In the genomic region with DNA sequence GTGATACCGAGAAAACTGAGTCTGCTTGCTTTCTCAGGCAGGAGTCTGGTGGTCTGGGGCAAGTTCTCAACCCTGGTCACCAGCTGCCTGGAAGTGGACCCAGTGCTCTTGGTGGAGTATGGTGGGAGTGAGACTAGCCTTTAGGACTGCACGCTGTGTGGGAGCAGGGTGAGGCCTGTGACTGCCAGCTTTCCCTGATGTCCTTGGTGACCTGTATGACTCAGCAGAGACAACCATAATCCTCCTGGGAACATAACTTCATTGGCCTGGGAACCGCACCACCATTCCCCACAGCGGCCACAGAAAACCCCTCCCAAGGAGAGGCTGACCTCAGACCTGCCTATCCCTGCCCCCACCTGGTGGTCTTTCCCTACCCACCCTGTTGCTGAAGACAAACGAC, we compare ENCODE assay signal across 18 cellular contexts.
A peak's percentile ranks its signal among the peaks of the same experiment; 100 is the strongest.
DNase-seq lines count a peak whose midpoint lies in the region; ATAC-seq, FAIRE-seq and TF ChIP-seq lines count a peak whose summit lies in the region.
"Had no signal": no experiment of that assay in that cellular context is flagged by ENCODE, and none has a peak within 500 bp of the region (broad histone marks: within the 10 kb centered on the region; RNA-seq: fewer than 3 reads in every experiment).

No MANE protein-coding gene starts in this region.

- H3K4me3 Mint-ChIP-seq in endodermal cell: no peak overlapping the region
- H3K4me3 Mint-ChIP-seq in activated CD4-positive, alpha-beta T cell treated with anti-CD3 and anti-CD28 coated beads, Interleukin-2, amount 10 ng/mL, durations not matched to agents 7 days and 5 days: no peak overlapping the region
- H3K4me3 Mint-ChIP-seq: B cell; CD4-positive, alpha-beta memory T cell; GM23338; H9 had no signal

- no peaks in the 10 kb centered on the region for H3K27me3 ChIP-seq in endodermal cell (ENCODE audit: control insufficient read depth, insufficient read depth, low read length, poor library complexity, severe bottlenecking)

- H3K4me3 ChIP-seq in GM12865 (ENCODE audit: low read depth, low read length): no peak overlapping the region
- no peak overlapping the region for H3K4me3 ChIP-seq in endodermal cell (ENCODE audit: low read length)
- H3K4me3 ChIP-seq: GM23338 had no signal

- H3K27ac ChIP-seq in endodermal cell (ENCODE audit: low read depth, low read length): no peak overlapping the region
- H3K27ac ChIP-seq: C4-2B, KMS-11 had no signal

- peak overlapping the region; percentile 35 for H3K27ac Mint-ChIP-seq in endodermal cell
- no peak overlapping the region for H3K27ac Mint-ChIP-seq in activated CD4-positive, alpha-beta T cell treated with anti-CD3 and anti-CD28 coated beads, Interleukin-2, amount 10 ng/mL, durations not matched to agents 7 days and 5 days
- H3K27ac Mint-ChIP-seq: B cell; CD4-positive, alpha-beta memory T cell; GM23338 had no signal

- H3K36me3 Mint-ChIP-seq in endodermal cell (ENCODE audit: low read depth): no peaks in the 10 kb centered on the region
- no peaks in the 10 kb centered on the region for H3K36me3 Mint-ChIP-seq in activated CD4-positive, alpha-beta T cell treated with anti-CD3 and anti-CD28 coated beads, Interleukin-2, amount 10 ng/mL, durations not matched to agents 7 days and 5 days (ENCODE audit: low read depth)
- H3K36me3 Mint-ChIP-seq: CD4-positive, alpha-beta memory T cell had no signal

- H3K9ac ChIP-seq in endodermal cell (ENCODE audit: extremely low read depth, low read length, poor library complexity, severe bottlenecking): no peak overlapping the region
- H3K9ac ChIP-seq: KMS-11 had no signal

- TF ChIP-seq CTCF in GM12865 (IDR thresholded peaks at IDR 0.05; ENCODE audit: insufficient read depth, low read depth, low read length, missing control alignments) (no peak), endodermal cell (conservative IDR thresholded peaks at IDR 0.05) (no peak)

- FAIRE-seq in RCC 7860 (lab: Jason Lieb, UNC): peak; percentile 51
- FAIRE-seq: G401.6, HepG2, HTR-8/SVneo had no signal

- DNase-seq in GM12865 (ENCODE audit: low read depth) (peak; percentile 1), RCC 7860 (ENCODE audit: low spot score) (peak; percentile 24), endodermal cell (peak; percentile 53), middle frontal gyrus (ENCODE audit: extremely low spot score, low spot score) (no peak), NCI-H2227 (lab: John Stamatoyannopoulos, UW; ENCODE audit: unreplicated experiment) (no peak)
- DNase-seq in activated CD4-positive, alpha-beta T cell treated with anti-CD3 and anti-CD28 coated beads, Interleukin-2, amount 10 ng/mL, durations not matched to agents 7 days and 5 days: no peak
- DNase-seq: CD4-positive, alpha-beta memory T cell; DMS79; EL; H9 had no signal

- CTCF ChIA-PET in activated CD4-positive, alpha-beta T cell treated with anti-CD3 and anti-CD28 coated beads, Interleukin-2, amount 10 ng/mL, durations not matched to agents 7 days and 5 days (lab: Charles Lee): no interaction called here

- no peaks in the 10 kb centered on the region for H3K36me3 ChIP-seq in endodermal cell (ENCODE audit: control insufficient read depth, insufficient read depth, low read length)

- no peaks in the 10 kb centered on the region for H3K4me1 Mint-ChIP-seq in endodermal cell
- no peaks in the 10 kb centered on the region for H3K4me1 Mint-ChIP-seq in activated CD4-positive, alpha-beta T cell treated with anti-CD3 and anti-CD28 coated beads, Interleukin-2, amount 10 ng/mL, durations not matched to agents 7 days and 5 days
- H3K4me1 Mint-ChIP-seq: B cell; CD4-positive, alpha-beta memory T cell; GM23338; H9 had no signal

- WGBS in endodermal cell (ENCODE audit: insufficient coverage in 1 of 2, insufficient read length in 1 of 2), 2 experiments: 50 to 73% methylated on average over 2 to 5 of the region's 5 CpGs

- ATAC-seq in HG02840 (IDR thresholded peaks at IDR 0.05; ENCODE audit: low FRiP score, unreplicated experiment): no peak
- ATAC-seq: GM23338, HepG2 had no signal

- H3K9me3 ChIP-seq in endodermal cell (ENCODE audit: control insufficient read depth, low read length): no peaks in the 10 kb centered on the region

- no peaks in the 10 kb centered on the region for H3K27me3 Mint-ChIP-seq in endodermal cell (ENCODE audit: insufficient read depth)
- H3K27me3 Mint-ChIP-seq in activated CD4-positive, alpha-beta T cell treated with anti-CD3 and anti-CD28 coated beads, Interleukin-2, amount 10 ng/mL, durations not matched to agents 7 days and 5 days: no peaks in the 10 kb centered on the region
- H3K27me3 Mint-ChIP-seq: B cell had no signal

- no peaks in the 10 kb centered on the region for H3K4me1 ChIP-seq in endodermal cell (ENCODE audit: control insufficient read depth, insufficient read depth, low read length)

- POLR2A ChIA-PET in activated CD4-positive, alpha-beta T cell treated with anti-CD3 and anti-CD28 coated beads, Interleukin-2, amount 10 ng/mL, durations not matched to agents 7 days and 5 days (lab: Charles Lee): no interaction called here

- H3K9me3 Mint-ChIP-seq in endodermal cell: no peaks in the 10 kb centered on the region
- peaks cover 17% of the 10 kb centered on the region for H3K9me3 Mint-ChIP-seq in activated CD4-positive, alpha-beta T cell treated with anti-CD3 and anti-CD28 coated beads, Interleukin-2, amount 10 ng/mL, durations not matched to agents 7 days and 5 days
- H3K9me3 Mint-ChIP-seq: GM23338 had no signal

Comparison
In these comparisons a context has a peak if more than half of its experiments do, and no peak if none do; other contexts are left out.
1. DNase-seq: peak in GM12865 (single experiment), RCC 7860 (single experiment) and endodermal cell (single experiment); none in middle frontal gyrus (single experiment), activated CD4-positive, alpha-beta T cell treated with anti-CD3 and anti-CD28 coated beads, Interleukin-2, amount 10 ng/mL, durations not matched to agents 7 days and 5 days (single experiment) and NCI-H2227 (single experiment).